In genomic region chr11:9756461-9756860, GRCh38 we compare ENCODE assay signal across 12 cellular contexts.
DNase-seq lines count a peak whose midpoint lies in the region; ATAC-seq and TF ChIP-seq lines count a peak whose summit lies in the region.
"Had no signal": no experiment of that assay in that cellular context is flagged by ENCODE, and none has a peak within 500 bp of the region (broad histone marks: within the 10 kb centered on the region; RNA-seq: fewer than 3 reads in every experiment).

No MANE protein-coding gene starts in this region.

- H3K4me1 Mint-ChIP-seq in HFFc6 (ENCODE audit: low read depth) (peaks cover 92% of the 10 kb centered on the region), T-helper 17 cell (peaks cover 19% of the 10 kb centered on the region)
- H3K4me1 Mint-ChIP-seq in naive thymus-derived CD4-positive, alpha-beta T cell, result peaks cover 12 to 41% (median 17%) of the 10 kb centered on the region in 7 donors

- H3K27ac ChIP-seq in gastroesophageal sphincter (peak overlapping the region in 3 of 4 donors; percentile 28 to 92 (median 30)), smooth muscle cell (ENCODE audit: low read depth) (peak overlapping the region; percentile 58)
- H3K27ac ChIP-seq in naive thymus-derived CD4-positive, alpha-beta T cell (ENCODE audit: low read depth, low read length), result no peak overlapping the region
- H3K27ac ChIP-seq: neutrophil had no signal

- no peak for TF ChIP-seq POLR2A in gastroesophageal sphincter (IDR thresholded peaks at IDR 0.05)

- no peaks in the 10 kb centered on the region for H3K27me3 ChIP-seq in gastroesophageal sphincter
- H3K27me3 ChIP-seq in smooth muscle cell (ENCODE audit: low read depth), result no peaks in the 10 kb centered on the region
- no peaks in the 10 kb centered on the region for H3K27me3 ChIP-seq in naive thymus-derived CD4-positive, alpha-beta T cell (ENCODE audit: control insufficient read depth in 2 of 2, insufficient read depth in 2 of 2, low read length in 2 of 2)

- TF ChIP-seq EP300 in gastroesophageal sphincter (IDR thresholded peaks at IDR 0.05), result no peak

- intact Hi-C loops in naive thymus-derived CD4-positive, alpha-beta T cell (cut with micrococcal nuclease), result loop anchor here (5.0 to 10.0 kb wide), 5 partner anchors 94 to 1074 kb away; partner anchors contain the start of genes AMPD3 (in 1 of the 2), NRIP3 (in 1 of the 2), RPL27A (in 1 of the 2) and SWAP70 (in 1 of the 2)

- no peak overlapping the region for H2AFZ ChIP-seq in smooth muscle cell (ENCODE audit: low read depth)

- H3K4me2 ChIP-seq in smooth muscle cell, result peak overlapping the region; percentile 38

- H3K36me3 ChIP-seq in gastroesophageal sphincter (peaks cover 0 to 8% of the 10 kb centered on the region in 2 donors), smooth muscle cell (ENCODE audit: low read depth) (no peaks in the 10 kb centered on the region)
- H3K36me3 ChIP-seq in naive thymus-derived CD4-positive, alpha-beta T cell (ENCODE audit: control insufficient read depth in 2 of 3, insufficient read depth in 3 of 3, low read length in 3 of 3), result no peaks in the 10 kb centered on the region

- H3K9me3 ChIP-seq in T-helper 17 cell (ENCODE audit: control insufficient read depth, low read length, poor library complexity, severe bottlenecking) (no peaks in the 10 kb centered on the region), gastroesophageal sphincter (no peaks in the 10 kb centered on the region), smooth muscle cell (replicated peaks; ENCODE audit: low read depth) (no peaks in the 10 kb centered on the region)
- H3K9me3 ChIP-seq in naive thymus-derived CD4-positive, alpha-beta T cell (ENCODE audit: control insufficient read depth in 2 of 3, low read length in 3 of 3), result no peaks in the 10 kb centered on the region
- H3K9me3 ChIP-seq: neutrophil had no signal

- POLR2A ChIA-PET in naive thymus-derived CD4-positive, alpha-beta T cell (lab: Charles Lee), result no interaction called here

- no peaks in the 10 kb centered on the region for H3K79me2 ChIP-seq in smooth muscle cell (ENCODE audit: low read depth)

- no peak overlapping the region for H3K9ac ChIP-seq in smooth muscle cell (ENCODE audit: low read depth)

- DNase-seq in HFFc6 (no peak), T-helper 17 cell (no peak), smooth muscle cell (lab: John Stamatoyannopoulos, UW; ENCODE audit: unreplicated experiment) (no peak), foreskin fibroblast (no peak)
- DNase-seq in naive thymus-derived CD4-positive, alpha-beta T cell, result no peak
- DNase-seq: anterior cingulate cortex, DND-41, NCI-H2081 had no signal

- peaks cover 26% of the 10 kb centered on the region for H3F3A ChIP-seq in smooth muscle cell (ENCODE audit: low read depth)

- CTCF ChIA-PET in naive thymus-derived CD4-positive, alpha-beta T cell (lab: Charles Lee), result interaction anchor here (1.4 kb wide), 1 partner anchor 143 kb away, joined by 5 read pairs; no protein-coding TSS in a partner anchor

- ATAC-seq in T-helper 17 cell (no peak), gastroesophageal sphincter (no peak), GM21390 (IDR thresholded peaks at IDR 0.05; ENCODE audit: unreplicated experiment) (no peak)
- no peak for ATAC-seq in naive thymus-derived CD4-positive, alpha-beta T cell

- TF ChIP-seq CTCF in HFFc6 (IDR thresholded peaks at IDR 0.05) (no peak), gastroesophageal sphincter (IDR thresholded peaks at IDR 0.05) (no peak), smooth muscle cell (IDR thresholded peaks at IDR 0.05; ENCODE audit: borderline replicate concordance, insufficient read depth, poor library complexity, severe bottlenecking) (no peak), foreskin fibroblast (IDR thresholded peaks at IDR 0.05; ENCODE audit: low read depth, low read length) (no peak)

- H3K4me1 ChIP-seq in gastroesophageal sphincter (peaks cover 0 to 67% (median 24%) of the 10 kb centered on the region in 3 donors), smooth muscle cell (ENCODE audit: low read depth) (peaks cover 22% of the 10 kb centered on the region)
- peaks cover 7 to 9% of the 10 kb centered on the region in 2 donors for H3K4me1 ChIP-seq in naive thymus-derived CD4-positive, alpha-beta T cell (ENCODE audit: control insufficient read depth in 2 of 2, insufficient read depth in 2 of 2, low read length in 2 of 2)

- H3K4me3 Mint-ChIP-seq in HFFc6, result no peak overlapping the region
- H3K4me3 Mint-ChIP-seq in T-helper 17 cell, result no peak overlapping the region
- peak overlapping the region in 1 of 10 donors; percentile 29 for H3K4me3 Mint-ChIP-seq in naive thymus-derived CD4-positive, alpha-beta T cell
- H3K4me3 Mint-ChIP-seq: activated T-helper 1 cell treated with anti-CD3 and anti-CD28 coated beads, Interleukin-12 subunit alpha, Interleukin-12 subunit beta, Interleukin-2, Interleukin-4 antibody, amounts not matched to agents 30 ng/mL and 10 ng/mL and 1 ng/mL, durations not matched to agents 14 hours and 24 hours and 36 hours had no signal

- H3K4me3 ChIP-seq in gastroesophageal sphincter (no peak overlapping the region), smooth muscle cell (no peak overlapping the region), foreskin fibroblast (ENCODE audit: low read depth in 1 of 2, low read length in 2 of 2) (no peak overlapping the region)
- H3K4me3 ChIP-seq in naive thymus-derived CD4-positive, alpha-beta T cell (ENCODE audit: low read length), result no peak overlapping the region

- H3K27ac Mint-ChIP-seq in HFFc6, result 0 out of 2 replicates have a peak overlapping the region, but pooled peaks have one; percentile 24
- H3K27ac Mint-ChIP-seq in T-helper 17 cell, result peak overlapping the region; percentile 83
- peak overlapping the region in 4 of 9 donors; percentile 25 to 74 (median 46) for H3K27ac Mint-ChIP-seq in naive thymus-derived CD4-positive, alpha-beta T cell
- H3K27ac Mint-ChIP-seq: activated T-helper 1 cell treated with anti-CD3 and anti-CD28 coated beads, Interleukin-12 subunit alpha, Interleukin-12 subunit beta, Interleukin-2, Interleukin-4 antibody, amounts not matched to agents 30 ng/mL and 10 ng/mL and 1 ng/mL, durations not matched to agents 14 hours and 24 hours and 36 hours had no signal

- H3K9me3 Mint-ChIP-seq in HFFc6, result no peaks in the 10 kb centered on the region
- H3K9me3 Mint-ChIP-seq in naive thymus-derived CD4-positive, alpha-beta T cell, result no peaks in the 10 kb centered on the region
- H3K9me3 Mint-ChIP-seq: activated T-helper 1 cell treated with anti-CD3 and anti-CD28 coated beads, Interleukin-12 subunit alpha, Interleukin-12 subunit beta, Interleukin-2, Interleukin-4 antibody, amounts not matched to agents 30 ng/mL and 10 ng/mL and 1 ng/mL, durations not matched to agents 14 hours and 24 hours and 36 hours had no signal

- H3K27me3 Mint-ChIP-seq in HFFc6 (ENCODE audit: insufficient read depth), result peaks cover 6% of the 10 kb centered on the region
- no peaks in the 10 kb centered on the region for H3K27me3 Mint-ChIP-seq in T-helper 17 cell
- H3K27me3 Mint-ChIP-seq in naive thymus-derived CD4-positive, alpha-beta T cell, result no peaks in the 10 kb centered on the region

- no peaks in the 10 kb centered on the region for H4K20me1 ChIP-seq in smooth muscle cell (ENCODE audit: low read depth)

- H3K36me3 Mint-ChIP-seq in HFFc6 (ENCODE audit: low read depth) (peaks cover 4% of the 10 kb centered on the region; the same call in 1 of the 2 replicates), T-helper 17 cell (ENCODE audit: low read depth) (no peaks in the 10 kb centered on the region)
- H3K36me3 Mint-ChIP-seq in naive thymus-derived CD4-positive, alpha-beta T cell, result peaks cover 0 to 2% (median 0%) of the 10 kb centered on the region in 5 donors

- WGBS in gastroesophageal sphincter (ENCODE audit: low coverage in 1 of 2), 2 donors, result 100% methylated on average over 5 of the region's 5 CpGs; no CpG with 5 or more reads in 1 of the 2 donors
- 77% methylated on average over 5 of the region's 5 CpGs for WGBS in smooth muscle cell (ENCODE audit: low lambda C conversion rate)
